In genomic region chr11:94793822-94794221, GRCh38 we compare ENCODE assay signal across 1 cellular context.
TF ChIP-seq lines count a peak whose summit lies in the region.

No MANE protein-coding gene starts in this region.

TF ChIP-seq in HCT116, 20 proteins besides CTCF, POLR2A, EP300 and RAD21 (continued from another document):
- TF ChIP-seq ZBTB33 (IDR thresholded peaks at IDR 0.05; ENCODE audit: extremely low read depth, insufficient replicate concordance, low read length) = no peak
- TF ChIP-seq POLR2AphosphoS5 (IDR thresholded peaks at IDR 0.05; ENCODE audit: low read depth, low read length) = no peak
